20 cellular contexts compared by ENCODE assay signal in genomic region chr11:118283311-118283636, GRCh38. TPM values are rescaled to one million over a fixed set of nuclear protein-coding genes. Genes with fewer than 3 reads are reported as not detected.
DNase-seq lines count a peak whose midpoint lies in the region; ATAC-seq and TF ChIP-seq lines count a peak whose summit lies in the region.
"Had no signal": no experiment of that assay in that cellular context is flagged by ENCODE, and none has a peak within 500 bp of the region (broad histone marks: within the 10 kb centered on the region; RNA-seq: fewer than 3 reads in every experiment).

No MANE protein-coding gene starts in this region.

- no peaks in the 10 kb centered on the region for H3K36me3 Mint-ChIP-seq in activated CD4-positive, alpha-beta T cell treated with anti-CD3 and anti-CD28 coated beads for 36 hours (ENCODE audit: low read depth)
- H3K36me3 Mint-ChIP-seq in activated naive CD8-positive, alpha-beta T cell = no peaks in the 10 kb centered on the region
- no peaks in the 10 kb centered on the region for H3K36me3 Mint-ChIP-seq in activated naive CD8-positive, alpha-beta T cell treated with anti-CD3 and anti-CD28 coated beads, Interleukin-2, amount 50 U/mL, for 24 hours (ENCODE audit: low read depth)
- no peaks in the 10 kb centered on the region for H3K36me3 Mint-ChIP-seq in natural killer cell treated with Interleukin-12 subunit alpha and Interleukin-12 subunit beta and Interleukin-15 and Interleukin-18, amount 100 ng/mL, for 72 hours

- H3K9me3 ChIP-seq in colonic mucosa (no peaks in the 10 kb centered on the region), transverse colon (no peaks in the 10 kb centered on the region)
- H3K9me3 ChIP-seq: BE2C, HAP-1 had no signal

- CTCF ChIA-PET in activated CD4-positive, alpha-beta T cell treated with anti-CD3 and anti-CD28 coated beads for 36 hours (lab: Charles Lee) = interaction anchor here (0.8 to 5.0 kb wide), 10 partner anchors 12 to 145 kb away, joined by 3 to 24 read pairs (median 4); partner anchors contain the start of genes CD3E and MPZL3

- H3K27me3 ChIP-seq in colonic mucosa = no peaks in the 10 kb centered on the region
- no peaks in the 10 kb centered on the region for H3K27me3 ChIP-seq in transverse colon

- DNase-seq in activated CD4-positive, alpha-beta T cell treated with anti-CD3 and anti-CD28 coated beads for 36 hours = no peak
- DNase-seq in activated CD4-positive, alpha-beta T cell treated with anti-CD3 and anti-CD28 coated beads for 1 hour = no peak
- DNase-seq in activated naive CD8-positive, alpha-beta T cell treated with anti-CD3 and anti-CD28 coated beads, Interleukin-2, amount 50 U/mL, for 24 hours = no peak
- DNase-seq in colonic mucosa (no peak), transverse colon (no peak), SW480 (ENCODE audit: low spot score) (no peak)
- DNase-seq in natural killer cell treated with Interleukin-12 subunit alpha and Interleukin-12 subunit beta and Interleukin-15 and Interleukin-18, amount 100 ng/mL, for 72 hours (ENCODE audit: low spot score) = no peak
- DNase-seq: 8988T, BE2C, DMS79 treated with DMSO at 0.1 percent for 48 hours, IMR-90, NCI-H187, NCI-H446, NCI-H69 had no signal

- peak overlapping the region; percentile 69 for H3K27ac Mint-ChIP-seq in activated CD4-positive, alpha-beta T cell treated with anti-CD3 and anti-CD28 coated beads for 36 hours
- peak overlapping the region; percentile 91 for H3K27ac Mint-ChIP-seq in activated naive CD8-positive, alpha-beta T cell
- no peak overlapping the region for H3K27ac Mint-ChIP-seq in activated naive CD8-positive, alpha-beta T cell treated with anti-CD3 and anti-CD28 coated beads, Interleukin-2, amount 50 U/mL, for 24 hours
- no peak overlapping the region for H3K27ac Mint-ChIP-seq in natural killer cell treated with Interleukin-12 subunit alpha and Interleukin-12 subunit beta and Interleukin-15 and Interleukin-18, amount 100 ng/mL, for 72 hours

- no peak for TF ChIP-seq CTCF in colonic mucosa (IDR thresholded peaks at IDR 0.05)
- TF ChIP-seq CTCF in transverse colon (IDR thresholded peaks at IDR 0.05) = no peak

- POLR2A ChIA-PET in activated CD4-positive, alpha-beta T cell treated with anti-CD3 and anti-CD28 coated beads for 36 hours (lab: Charles Lee) = interaction anchor here (0.5 to 0.9 kb wide), 2 partner anchors 90 to 157 kb away, joined by 7 to 10 read pairs; no protein-coding TSS in a partner anchor

- in situ Hi-C loops in transverse colon (cut with MboI; ENCODE audit: low pct_ligation_motif_present in 1 of 4, low pct_unique_long_range_greater_than_20kb in 1 of 4, low sequenced_read_pairs in 3 of 4) = loop anchor here in 2 of 4 donors (10.0 to 25.0 kb wide), 2 partner anchors 78 to 96 kb away; partner anchors contain the start of gene SCN2B (in 1 of the 2)

- peaks cover 52% of the 10 kb centered on the region for H3K4me1 Mint-ChIP-seq in activated CD4-positive, alpha-beta T cell treated with anti-CD3 and anti-CD28 coated beads for 36 hours
- H3K4me1 Mint-ChIP-seq in activated naive CD8-positive, alpha-beta T cell (ENCODE audit: low read depth) = peaks cover 60% of the 10 kb centered on the region
- H3K4me1 Mint-ChIP-seq in activated naive CD8-positive, alpha-beta T cell treated with anti-CD3 and anti-CD28 coated beads, Interleukin-2, amount 50 U/mL, for 24 hours = peaks cover 40% of the 10 kb centered on the region
- peaks cover 7 to 8% of the 10 kb centered on the region in 2 donors for H3K4me1 Mint-ChIP-seq in natural killer cell treated with Interleukin-12 subunit alpha and Interleukin-12 subunit beta and Interleukin-15 and Interleukin-18, amount 100 ng/mL, for 72 hours (ENCODE audit: low read depth in 2 of 2)

- no peaks in the 10 kb centered on the region for H3K27me3 Mint-ChIP-seq in activated CD4-positive, alpha-beta T cell treated with anti-CD3 and anti-CD28 coated beads for 36 hours
- H3K27me3 Mint-ChIP-seq in activated naive CD8-positive, alpha-beta T cell = no peaks in the 10 kb centered on the region
- no peaks in the 10 kb centered on the region for H3K27me3 Mint-ChIP-seq in activated naive CD8-positive, alpha-beta T cell treated with anti-CD3 and anti-CD28 coated beads, Interleukin-2, amount 50 U/mL, for 24 hours
- peaks cover 0 to 5% of the 10 kb centered on the region in 2 donors for H3K27me3 Mint-ChIP-seq in natural killer cell treated with Interleukin-12 subunit alpha and Interleukin-12 subunit beta and Interleukin-15 and Interleukin-18, amount 100 ng/mL, for 72 hours

- peak overlapping the region; percentile 42 for H3K27ac ChIP-seq in colonic mucosa
- H3K27ac ChIP-seq in transverse colon = peak overlapping the region; percentile 21 to 66 (median 48)

- H3K36me3 ChIP-seq in colonic mucosa (no peaks in the 10 kb centered on the region), transverse colon (no peaks in the 10 kb centered on the region)
- H3K36me3 ChIP-seq: BE2C, HAP-1 had no signal

- no peak for ATAC-seq in activated CD4-positive, alpha-beta T cell treated with anti-CD3 and anti-CD28 coated beads for 36 hours
- ATAC-seq in activated naive CD8-positive, alpha-beta T cell treated with anti-CD3 and anti-CD28 coated beads, Interleukin-2, amount 50 U/mL, for 24 hours = no peak
- ATAC-seq in natural killer cell treated with Interleukin-12 subunit alpha and Interleukin-12 subunit beta and Interleukin-15 and Interleukin-18, amount 100 ng/mL, for 72 hours = no peak

- no peak overlapping the region for H3K4me3 Mint-ChIP-seq in activated CD4-positive, alpha-beta T cell treated with anti-CD3 and anti-CD28 coated beads for 36 hours
- H3K4me3 Mint-ChIP-seq in activated naive CD8-positive, alpha-beta T cell = peak overlapping the region; percentile 38
- H3K4me3 Mint-ChIP-seq in activated naive CD8-positive, alpha-beta T cell treated with anti-CD3 and anti-CD28 coated beads, Interleukin-2, amount 50 U/mL, for 24 hours = no peak overlapping the region
- no peak overlapping the region for H3K4me3 Mint-ChIP-seq in natural killer cell treated with Interleukin-12 subunit alpha and Interleukin-12 subunit beta and Interleukin-15 and Interleukin-18, amount 100 ng/mL, for 72 hours

- H3K4me3 ChIP-seq in colonic mucosa = no peak overlapping the region
- H3K4me3 ChIP-seq in transverse colon = no peak overlapping the region
- H3K4me3 ChIP-seq: HAP-1 had no signal

- TF ChIP-seq POLR2A in transverse colon (IDR thresholded peaks at IDR 0.05) = no peak

- no peaks in the 10 kb centered on the region for H3K4me1 ChIP-seq in colonic mucosa
- H3K4me1 ChIP-seq in transverse colon = peaks cover 0 to 30% (median 14%) of the 10 kb centered on the region in 4 donors
- H3K4me1 ChIP-seq: BE2C, HAP-1 had no signal

- no peak for TF ChIP-seq EP300 in transverse colon (IDR thresholded peaks at IDR 0.05; ENCODE audit: low read depth)

- peak overlapping the region in 1 of 2 donors; percentile 30 for H3K9ac ChIP-seq in colonic mucosa (ENCODE audit: low read depth in 2 of 2, low read length in 2 of 2)

- peaks cover 3% of the 10 kb centered on the region for H3K9me3 Mint-ChIP-seq in activated CD4-positive, alpha-beta T cell treated with anti-CD3 and anti-CD28 coated beads for 36 hours (ENCODE audit: low read depth)
- peaks cover 5% of the 10 kb centered on the region for H3K9me3 Mint-ChIP-seq in activated naive CD8-positive, alpha-beta T cell (ENCODE audit: low read depth)
- H3K9me3 Mint-ChIP-seq in activated naive CD8-positive, alpha-beta T cell treated with anti-CD3 and anti-CD28 coated beads, Interleukin-2, amount 50 U/mL, for 24 hours = no peaks in the 10 kb centered on the region
- no peaks in the 10 kb centered on the region for H3K9me3 Mint-ChIP-seq in natural killer cell treated with Interleukin-12 subunit alpha and Interleukin-12 subunit beta and Interleukin-15 and Interleukin-18, amount 100 ng/mL, for 72 hours

- 38 to 62% methylated on average over 3 of the region's 3 CpGs for WGBS in transverse colon (ENCODE audit: low coverage in 1 of 2), 2 donors

- intact Hi-C loops in activated CD4-positive, alpha-beta T cell treated with anti-CD3 and anti-CD28 coated beads for 36 hours (cut with DNase I, micrococcal nuclease) = no loop called here
- intact Hi-C loops in colonic mucosa (cut with DNase I) = no loop called here
- intact Hi-C loops in transverse colon (cut with DNase I; ENCODE audit: low total_unique reads) = no loop called here

RNA-seq across cellular contexts. Expression of gene MPZL2, which starts 19.2 kb away (rescaled TPM):
- 10 to 100 TPM; 26.7 to 30.1 TPM for total RNA-seq in activated CD4-positive, alpha-beta T cell treated with anti-CD3 and anti-CD28 coated beads for 36 hours
- total RNA-seq in colonic mucosa (100 to 1,000 TPM in 1 of 2 donors, 10 to 100 TPM in 1; 58.8 to 114 TPM), transverse colon (10 to 100 TPM; 59.5 to 86.5 (median 75.0) TPM)
- total RNA-seq in natural killer cell treated with Interleukin-12 subunit alpha and Interleukin-12 subunit beta and Interleukin-15 and Interleukin-18, amount 100 ng/mL, for 72 hours = under 1 TPM in 1 of 2 donors, not detected in 1; 0.45 TPM
- total RNA-seq: G401, IMR-90, LHCN-M2, OCI-LY7 had no signal

RNA-seq across cellular contexts. Expression of gene CD3E, which starts 21.3 kb away (rescaled TPM):
- total RNA-seq in activated CD4-positive, alpha-beta T cell treated with anti-CD3 and anti-CD28 coated beads for 36 hours = 100 to 1,000 TPM; 400 to 530 TPM
- total RNA-seq in colonic mucosa (1 to 10 TPM; 4.3 to 5.7 TPM), transverse colon (1 to 10 TPM in 3 of 4 donors, under 1 TPM in 1; 0.80 to 7.1 (median 5.3) TPM)
- total RNA-seq in natural killer cell treated with Interleukin-12 subunit alpha and Interleukin-12 subunit beta and Interleukin-15 and Interleukin-18, amount 100 ng/mL, for 72 hours = 100 to 1,000 TPM in 1 of 2 donors, 10 to 100 TPM in 1; 25.7 to 148 TPM
- total RNA-seq: G401, IMR-90, LHCN-M2 had no signal

RNA-seq across cellular contexts. Expression of gene MPZL3, which starts 31.1 kb away (rescaled TPM):
- total RNA-seq in activated CD4-positive, alpha-beta T cell treated with anti-CD3 and anti-CD28 coated beads for 36 hours = 10 to 100 TPM; 45.9 to 53.2 TPM
- total RNA-seq in colonic mucosa = 10 to 100 TPM; 10.9 to 27.8 TPM
- 10 to 100 TPM in 2 of 4 donors, 1 to 10 TPM in 2; 2.4 to 15.2 (median 8.2) TPM for total RNA-seq in transverse colon
- 10 to 100 TPM; 10.8 to 12.8 TPM for total RNA-seq in natural killer cell treated with Interleukin-12 subunit alpha and Interleukin-12 subunit beta and Interleukin-15 and Interleukin-18, amount 100 ng/mL, for 72 hours
- total RNA-seq: G401, LHCN-M2 had no signal

RNA-seq across cellular contexts. Expression of gene JAML, which starts 58.5 kb away (rescaled TPM):
- total RNA-seq in activated CD4-positive, alpha-beta T cell treated with anti-CD3 and anti-CD28 coated beads for 36 hours = 100 to 1,000 TPM; 168 to 193 TPM
- total RNA-seq in colonic mucosa (10 to 100 TPM in 1 of 2 donors, 1 to 10 TPM in 1; 3.3 to 12.0 TPM), transverse colon (10 to 100 TPM in 2 of 4 donors, 1 to 10 TPM in 2; 3.2 to 15.1 (median 8.0) TPM)
- total RNA-seq in natural killer cell treated with Interleukin-12 subunit alpha and Interleukin-12 subunit beta and Interleukin-15 and Interleukin-18, amount 100 ng/mL, for 72 hours = 1 to 10 TPM; 1.4 to 8.5 TPM
- total RNA-seq: G401, HT1080, IMR-90, LHCN-M2 had no signal

RNA-seq across cellular contexts. Expression of gene CD3D, which starts 59.2 kb away (rescaled TPM):
- total RNA-seq in activated CD4-positive, alpha-beta T cell treated with anti-CD3 and anti-CD28 coated beads for 36 hours = 100 to 1,000 TPM; 305 to 331 TPM
- 1 to 10 TPM; 3.1 to 4.7 TPM for total RNA-seq in colonic mucosa
- 10 to 100 TPM in 2 of 4 donors, 1 to 10 TPM in 1, not detected in 1; 3.5 to 19.2 (median 15.3) TPM for total RNA-seq in transverse colon
- total RNA-seq in natural killer cell treated with Interleukin-12 subunit alpha and Interleukin-12 subunit beta and Interleukin-15 and Interleukin-18, amount 100 ng/mL, for 72 hours = 100 to 1,000 TPM in 1 of 2 donors, 10 to 100 TPM in 1; 30.5 to 161 TPM
- total RNA-seq: G401, IMR-90, LHCN-M2, OCI-LY7 had no signal

Comparison
In these comparisons a context has a peak if more than half of its experiments do, and no peak if none do; other contexts are left out.
1. H3K27ac Mint-ChIP-seq: peak in activated CD4-positive, alpha-beta T cell treated with anti-CD3 and anti-CD28 coated beads for 36 hours (single experiment) and activated naive CD8-positive, alpha-beta T cell (single experiment); none in activated naive CD8-positive, alpha-beta T cell treated with anti-CD3 and anti-CD28 coated beads, Interleukin-2, amount 50 U/mL, for 24 hours (single experiment) and natural killer cell treated with Interleukin-12 subunit alpha and Interleukin-12 subunit beta and Interleukin-15 and Interleukin-18, amount 100 ng/mL, for 72 hours (0 of 2).
2. RNA of gene MPZL2, which starts 19.2 kb away (total RNA-seq): 58.8 to 114 TPM in colonic mucosa, 59.5 to 86.5 TPM in transverse colon and 26.7 to 30.1 TPM in activated CD4-positive, alpha-beta T cell treated with anti-CD3 and anti-CD28 coated beads for 36 hours; 0.45 TPM in natural killer cell treated with Interleukin-12 subunit alpha and Interleukin-12 subunit beta and Interleukin-15 and Interleukin-18, amount 100 ng/mL, for 72 hours; every median in the first group is over 10 times any median in the second.